ENCODE assay signal across 17 cellular contexts in the genomic region with DNA sequence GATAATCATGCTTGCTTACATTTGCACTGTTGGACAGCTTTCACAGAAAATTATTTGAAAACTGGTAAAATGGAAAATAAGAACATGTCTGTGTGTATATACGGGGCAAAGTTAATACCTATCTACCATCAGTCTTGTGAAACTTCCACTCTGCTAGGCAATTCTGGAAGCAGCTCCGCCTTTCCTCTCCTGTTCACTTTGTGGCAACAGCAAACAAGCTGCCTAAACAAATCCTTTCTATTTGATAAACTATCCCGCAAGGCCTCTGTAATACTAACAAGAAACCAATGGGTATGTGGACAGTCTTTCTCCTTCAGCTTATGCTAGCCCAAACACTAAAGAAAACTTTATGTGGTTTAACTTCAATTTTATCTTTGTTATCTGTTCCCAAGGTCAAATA. TPM values are rescaled to one million over a fixed set of nuclear protein-coding genes. Genes with fewer than 3 reads are reported as not detected.
DNase-seq lines count a peak whose midpoint lies in the region; ATAC-seq and TF ChIP-seq lines count a peak whose summit lies in the region.
"Had no signal": no experiment of that assay in that cellular context is flagged by ENCODE, and none has a peak within 500 bp of the region (broad histone marks: within the 10 kb centered on the region; RNA-seq: fewer than 3 reads in every experiment).

No MANE protein-coding gene starts in this region.

- peaks cover 61% of the 10 kb centered on the region for H3K79me2 ChIP-seq in Karpas-422 (ENCODE audit: low read length)
- peaks cover 52% of the 10 kb centered on the region for H3K79me2 ChIP-seq in hepatocyte

- no peak overlapping the region for H3K4me3 Mint-ChIP-seq in CD4-positive, alpha-beta T cell
- H3K4me3 Mint-ChIP-seq in osteocyte (ENCODE audit: unreplicated experiment), result no peak overlapping the region
- H3K4me3 Mint-ChIP-seq in Calu3 (ENCODE audit: low read depth, unreplicated experiment), result no peak overlapping the region
- H3K4me3 Mint-ChIP-seq: activated B cell treated with CpG ODN at 0.5 μM for 24 hours; naive thymus-derived CD4-positive, alpha-beta T cell had no signal

- no peak overlapping the region for H3K4me3 ChIP-seq in Karpas-422 (ENCODE audit: low read length)
- no peak overlapping the region for H3K4me3 ChIP-seq in hepatocyte

- intact Hi-C loops in CD4-positive, alpha-beta T cell (cut with DNase I, micrococcal nuclease), result no loop called here
- intact Hi-C loops in Calu3 (cut with micrococcal nuclease; ENCODE audit: unreplicated experiment), result no loop called here

- no peak overlapping the region for H3K4me2 ChIP-seq in Karpas-422 (ENCODE audit: low read depth, low read length, poor library complexity, severe bottlenecking)
- H3K4me2 ChIP-seq in hepatocyte, result no peak overlapping the region

- no peaks in the 10 kb centered on the region for H3K27me3 ChIP-seq in CD4-positive, alpha-beta T cell (ENCODE audit: control insufficient read depth, insufficient read depth, low read length)
- H3K27me3 ChIP-seq in Karpas-422 (ENCODE audit: low read length), result no peaks in the 10 kb centered on the region
- H3K27me3 ChIP-seq in hepatocyte, result no peaks in the 10 kb centered on the region

- BruUV-seq in Calu3 (replicated peaks; lab: Mats Ljungman, UMichigan), result no TSS peak

- H4K20me1 ChIP-seq in Karpas-422 (ENCODE audit: insufficient read depth, low read depth, low read length) (no peaks in the 10 kb centered on the region; the same call in 1 of the 2 replicates), hepatocyte (ENCODE audit: insufficient read depth, poor library complexity, severe bottlenecking) (peaks cover 11% of the 10 kb centered on the region)

- H3K4me1 Mint-ChIP-seq in CD4-positive, alpha-beta T cell (ENCODE audit: low read depth), result peaks cover 5% of the 10 kb centered on the region
- peaks cover 2% of the 10 kb centered on the region for H3K4me1 Mint-ChIP-seq in osteocyte (ENCODE audit: unreplicated experiment)
- no peaks in the 10 kb centered on the region for H3K4me1 Mint-ChIP-seq in Calu3 (ENCODE audit: low read depth, unreplicated experiment)

- no peaks in the 10 kb centered on the region for H3K9me3 Mint-ChIP-seq in CD4-positive, alpha-beta T cell
- H3K9me3 Mint-ChIP-seq in osteocyte (ENCODE audit: unreplicated experiment) (no peaks in the 10 kb centered on the region), Calu3 (ENCODE audit: low read depth, unreplicated experiment) (no peaks in the 10 kb centered on the region)
- H3K9me3 Mint-ChIP-seq: activated B cell treated with CpG ODN at 0.5 μM for 24 hours; naive thymus-derived CD4-positive, alpha-beta T cell had no signal

- peaks cover 52% of the 10 kb centered on the region for H3K36me3 ChIP-seq in Karpas-422 (ENCODE audit: insufficient read depth, low read length)
- H3K36me3 ChIP-seq in hepatocyte (replicated peaks; ENCODE audit: insufficient read depth, low read depth), result peaks cover 6% of the 10 kb centered on the region

- DNase-seq in CD4-positive, alpha-beta T cell, result no peak
- DNase-seq in Karpas-422 (no peak), hepatocyte (ENCODE audit: low spot score) (no peak), osteocyte (ENCODE audit: extremely low spot score, unreplicated experiment) (no peak), GDM1 (lab: John Stamatoyannopoulos, UW) (no peak), Calu3 (no peak), NCI-H2081 (lab: John Stamatoyannopoulos, UW) (no peak)
- DNase-seq: activated B cell treated with CpG ODN at 0.5 μM for 24 hours; amniotic stem cell; cerebellar nuclear complex; GF-D8; H7; naive thymus-derived CD4-positive, alpha-beta T cell; NCI-H1436 treated with DMSO at 0.1 percent for 48 hours; NCI-H2227 treated with DMSO at 0.1 percent for 48 hours; NK-92 treated with Interleukin-12 subunit alpha and Interleukin-12 subunit beta, amount 100 ng/mL, for 24 hours; T-helper 1 cell had no signal

- peak overlapping the region; percentile 21 for H3K27ac Mint-ChIP-seq in CD4-positive, alpha-beta T cell
- H3K27ac Mint-ChIP-seq in osteocyte (ENCODE audit: unreplicated experiment) (peak overlapping the region; percentile 9), Calu3 (ENCODE audit: unreplicated experiment) (no peak overlapping the region)
- H3K27ac Mint-ChIP-seq: activated B cell treated with CpG ODN at 0.5 μM for 24 hours had no signal

- H3K9me3 ChIP-seq in CD4-positive, alpha-beta T cell (ENCODE audit: control insufficient read depth, low read length), result no peaks in the 10 kb centered on the region
- H3K9me3 ChIP-seq in Karpas-422 (ENCODE audit: low read length) (no peaks in the 10 kb centered on the region), hepatocyte (ENCODE audit: low read depth) (no peaks in the 10 kb centered on the region)

- POLR2A ChIA-PET in CD4-positive, alpha-beta T cell (lab: Charles Lee), result interaction anchor here (0.6 kb wide), 1 partner anchor 32 kb away, joined by 4 read pairs; no protein-coding TSS in a partner anchor

- CTCF ChIA-PET in CD4-positive, alpha-beta T cell (lab: Charles Lee), result interaction anchor here (2.2 kb wide), 1 partner anchor 10 kb away, joined by 4 read pairs; no protein-coding TSS in a partner anchor
- CTCF ChIA-PET in Calu3 (lab: Charles Lee), result no interaction called here

- peaks cover 27% of the 10 kb centered on the region for H3K4me1 ChIP-seq in Karpas-422 (ENCODE audit: low read length)
- H3K4me1 ChIP-seq in hepatocyte (ENCODE audit: insufficient read depth), result peaks cover 14% of the 10 kb centered on the region

- H2AFZ ChIP-seq in Karpas-422 (ENCODE audit: low read length) (no peak overlapping the region), hepatocyte (no peak overlapping the region)

- WGBS in hepatocyte (ENCODE audit: low lambda C conversion rate, missing lambda C conversion rate), result 61% methylated on average over 3 of the region's 3 CpGs

- peaks cover 81% of the 10 kb centered on the region for H3K36me3 Mint-ChIP-seq in CD4-positive, alpha-beta T cell (ENCODE audit: low read depth)
- peaks cover 51% of the 10 kb centered on the region for H3K36me3 Mint-ChIP-seq in osteocyte (ENCODE audit: unreplicated experiment)
- H3K36me3 Mint-ChIP-seq in Calu3 (ENCODE audit: insufficient read depth, unreplicated experiment), result peaks cover 47% of the 10 kb centered on the region

- H3K27me3 Mint-ChIP-seq in CD4-positive, alpha-beta T cell, result no peaks in the 10 kb centered on the region
- H3K27me3 Mint-ChIP-seq in osteocyte (ENCODE audit: unreplicated experiment) (no peaks in the 10 kb centered on the region), Calu3 (ENCODE audit: unreplicated experiment) (no peaks in the 10 kb centered on the region)
- H3K27me3 Mint-ChIP-seq: activated B cell treated with CpG ODN at 0.5 μM for 24 hours; naive thymus-derived CD4-positive, alpha-beta T cell had no signal

- no peak for TF ChIP-seq CTCF in CD4-positive, alpha-beta T cell (IDR thresholded peaks at IDR 0.05)
- TF ChIP-seq CTCF in hepatocyte (IDR thresholded peaks at IDR 0.05; ENCODE audit: poor library complexity), result no peak
- TF ChIP-seq CTCF in osteocyte (IDR thresholded peaks at IDR 0.05), result no peak
- TF ChIP-seq CTCF in Calu3 (IDR thresholded peaks at IDR 0.05; ENCODE audit: unreplicated experiment), result no peak

- ATAC-seq in CD4-positive, alpha-beta T cell (ENCODE audit: poor library complexity), result no peak
- ATAC-seq: naive thymus-derived CD4-positive, alpha-beta T cell had no signal

- no peak overlapping the region for H3K9ac ChIP-seq in Karpas-422 (ENCODE audit: low read length)

- no peaks in the 10 kb centered on the region for H3K9me2 ChIP-seq in Karpas-422 (replicated peaks; ENCODE audit: insufficient read depth, low read length)
- H3K9me2 ChIP-seq in hepatocyte (replicated peaks; ENCODE audit: insufficient read depth), result no peaks in the 10 kb centered on the region

- no peak overlapping the region for H3K27ac ChIP-seq in CD4-positive, alpha-beta T cell (ENCODE audit: low read depth, low read length)
- H3K27ac ChIP-seq in Karpas-422 (ENCODE audit: low read length) (peak overlapping the region; percentile 41), hepatocyte (peak overlapping the region; percentile 40)

RNA-seq across cellular contexts. Expression of gene RAPSN, which starts 39.2 kb away (rescaled TPM):
- under 1 TPM; 0.56 to 0.85 TPM for total RNA-seq in CD4-positive, alpha-beta T cell
- total RNA-seq in Karpas-422 (2014; rRNA removed; shearing (Covaris generic); ENCODE audit: low replicate concordance), result 0.52 and 4.5 TPM in 2 replicates
- 0.44 TPM in 1 of 2 replicates, not detected in the other for total RNA-seq in hepatocyte
- 0.34 and 0.46 TPM in 2 replicates for polyA plus RNA-seq in hepatocyte
- total RNA-seq in osteocyte, result 0.24 and 0.42 TPM in 2 replicates
- 1.8 and 3.6 TPM in 2 replicates for total RNA-seq in Calu3 (2022)
- polyA plus RNA-seq: naive thymus-derived CD4-positive, alpha-beta T cell had no signal
